26 cellular contexts compared by ENCODE assay signal in genomic region chr17:79617740-79618382, GRCh38. TPM values are rescaled to one million over a fixed set of nuclear protein-coding genes. Genes with fewer than 3 reads are reported as not detected.
DNase-seq lines count a peak whose midpoint lies in the region; ATAC-seq, FAIRE-seq and TF ChIP-seq lines count a peak whose summit lies in the region.
"Had no signal": no experiment of that assay in that cellular context is flagged by ENCODE, and none has a peak within 500 bp of the region (broad histone marks: within the 10 kb centered on the region; RNA-seq: fewer than 3 reads in every experiment).

No MANE protein-coding gene starts in this region.

- H3K4me3 ChIP-seq in BE2C (ENCODE audit: low read depth, low read length) (no peak overlapping the region), WERI-Rb-1 (ENCODE audit: low read depth, low read length) (no peak overlapping the region), kidney (ENCODE audit: low read length in 2 of 2) (no peak overlapping the region)
- H3K4me3 ChIP-seq: thyroid gland had no signal

- no peak overlapping the region for H3K9ac ChIP-seq in kidney (ENCODE audit: low read length in 2 of 2)

- TF ChIP-seq CTCF in BE2C (IDR thresholded peaks at IDR 0.05; ENCODE audit: low read depth, low read length), result no peak
- TF ChIP-seq CTCF in WERI-Rb-1 (IDR thresholded peaks at IDR 0.05; ENCODE audit: low read depth, low read length), result no peak
- TF ChIP-seq CTCF in kidney (IDR thresholded peaks at IDR 0.05; ENCODE audit: borderline replicate concordance, extremely low read depth, insufficient read depth), result no peak
- no peak for TF ChIP-seq CTCF in osteocyte (IDR thresholded peaks at IDR 0.05)

- no peak overlapping the region for H3K4me3 Mint-ChIP-seq in osteocyte (ENCODE audit: unreplicated experiment)
- H3K4me3 Mint-ChIP-seq in activated T-cell treated with anti-CD3 and anti-CD28 coated beads, Interleukin-2, amount 50 U/mL, for 4 hours, result no peak overlapping the region
- H3K4me3 Mint-ChIP-seq: activated CD4-positive, alpha-beta T cell treated with anti-CD3 and anti-CD28 coated beads, Interleukin-2, amount 10 ng/mL, durations not matched to agents 7 days and 5 days; CD4-positive, alpha-beta memory T cell; central memory CD8-positive, alpha-beta T cell; HFFc6; mesothelial cell of epicardium; stimulated activated naive B cell treated with anti-CD40 and anti-IgM and Interleukin-4, amounts not matched to agents 10 μg/mL and 1 μg/mL and 100 μg/mL, for 72 hours had no signal

- H3K36me3 ChIP-seq in BE2C, result no peaks in the 10 kb centered on the region
- no peaks in the 10 kb centered on the region for H3K36me3 ChIP-seq in WERI-Rb-1
- H3K36me3 ChIP-seq in kidney (ENCODE audit: control insufficient read depth in 1 of 2, insufficient read depth in 2 of 2, low read length in 2 of 2), result no peaks in the 10 kb centered on the region
- H3K36me3 ChIP-seq: neutrophil, thyroid gland had no signal

- no peaks in the 10 kb centered on the region for H3K9me3 Mint-ChIP-seq in osteocyte (ENCODE audit: unreplicated experiment)
- no peaks in the 10 kb centered on the region for H3K9me3 Mint-ChIP-seq in activated T-cell treated with anti-CD3 and anti-CD28 coated beads, Interleukin-2, amount 50 U/mL, for 4 hours
- H3K9me3 Mint-ChIP-seq: central memory CD8-positive, alpha-beta T cell; mesothelial cell of epicardium had no signal

- H3K4me1 Mint-ChIP-seq in osteocyte (ENCODE audit: unreplicated experiment), result no peaks in the 10 kb centered on the region
- H3K4me1 Mint-ChIP-seq in activated T-cell treated with anti-CD3 and anti-CD28 coated beads, Interleukin-2, amount 50 U/mL, for 4 hours (ENCODE audit: low read depth), result no peaks in the 10 kb centered on the region
- H3K4me1 Mint-ChIP-seq: activated CD4-positive, alpha-beta T cell treated with anti-CD3 and anti-CD28 coated beads, Interleukin-2, amount 10 ng/mL, durations not matched to agents 7 days and 5 days; CD4-positive, alpha-beta memory T cell; central memory CD8-positive, alpha-beta T cell; mesothelial cell of epicardium; stimulated activated naive B cell treated with anti-CD40 and anti-IgM and Interleukin-4, amounts not matched to agents 10 μg/mL and 1 μg/mL and 100 μg/mL, for 72 hours had no signal

- H3K27ac ChIP-seq in WERI-Rb-1 (no peak overlapping the region), kidney (ENCODE audit: low read depth in 2 of 2, low read length in 2 of 2) (no peak overlapping the region)
- H3K27ac ChIP-seq: neutrophil, thyroid gland had no signal

- no peaks in the 10 kb centered on the region for H3K36me3 Mint-ChIP-seq in osteocyte (ENCODE audit: unreplicated experiment)
- no peaks in the 10 kb centered on the region for H3K36me3 Mint-ChIP-seq in activated T-cell treated with anti-CD3 and anti-CD28 coated beads, Interleukin-2, amount 50 U/mL, for 4 hours (ENCODE audit: insufficient read depth)
- H3K36me3 Mint-ChIP-seq: CD4-positive, alpha-beta memory T cell; mesothelial cell of epicardium; stimulated activated naive B cell treated with anti-CD40 and anti-IgM and Interleukin-4, amounts not matched to agents 10 μg/mL and 1 μg/mL and 100 μg/mL, for 72 hours had no signal

- H3K27me3 Mint-ChIP-seq in osteocyte (ENCODE audit: unreplicated experiment), result peaks cover 50% of the 10 kb centered on the region
- peaks cover 43% of the 10 kb centered on the region for H3K27me3 Mint-ChIP-seq in activated T-cell treated with anti-CD3 and anti-CD28 coated beads, Interleukin-2, amount 50 U/mL, for 4 hours (ENCODE audit: low read depth)

- H3K27ac Mint-ChIP-seq in osteocyte (ENCODE audit: unreplicated experiment), result no peak overlapping the region
- H3K27ac Mint-ChIP-seq: activated CD4-positive, alpha-beta T cell treated with anti-CD3 and anti-CD28 coated beads, Interleukin-2, amount 10 ng/mL, durations not matched to agents 7 days and 5 days; activated T-helper 2 cell treated with anti-CD3 and anti-CD28 coated beads, Interferon-gamma antibody, Interleukin-2, Interleukin-4, amounts not matched to agents 10 μg/mL and 5 μg/mL and 100 μg/mL, durations not matched to agents 14 hours and 24 hours and 36 hours; HFFc6; mesothelial cell of epicardium; stimulated activated naive B cell treated with anti-CD40 and anti-IgM and Interleukin-4, amounts not matched to agents 10 μg/mL and 1 μg/mL and 100 μg/mL, for 72 hours had no signal

- no peak for ATAC-seq in activated T-cell treated with anti-CD3 and anti-CD28 coated beads, Interleukin-2, amount 50 U/mL, for 4 hours
- ATAC-seq in GM18909 (IDR thresholded peaks at IDR 0.05; ENCODE audit: poor library complexity, unreplicated experiment), result no peak
- ATAC-seq: esophagus mucosa; stimulated activated naive B cell treated with anti-CD40 and anti-IgM and Interleukin-4, amounts not matched to agents 10 μg/mL and 1 μg/mL and 100 μg/mL, for 72 hours had no signal

- intact Hi-C loops in kidney (cut with DNase I), result no loop called here

- DNase-seq in BE2C (peak; percentile 6), WERI-Rb-1 (peak; percentile 6), kidney (peak; percentile 63), osteocyte (ENCODE audit: extremely low spot score, unreplicated experiment) (peak; percentile 73), OCI-M1 (lab: John Stamatoyannopoulos, UW) (no peak), NK-92 (lab: John Stamatoyannopoulos, UW; ENCODE audit: unreplicated experiment) (no peak)
- DNase-seq in activated T-cell treated with anti-CD3 and anti-CD28 coated beads, Interleukin-2, amount 50 U/mL, for 4 hours, result no peak
- DNase-seq: activated CD4-positive, alpha-beta T cell treated with anti-CD3 and anti-CD28 coated beads, Interleukin-2, amount 10 ng/mL, durations not matched to agents 7 days and 5 days; CD4-positive, alpha-beta memory T cell; DMS153; effector CD4-positive, alpha-beta T cell; HFFc6; NCI-H2171; NCI-H748 treated with DMSO at 0.1 percent for 48 hours; SHP77; stimulated activated CD4-positive, alpha-beta T cell treated with anti-CD3 and anti-CD28 coated beads, Interleukin-1b, Interleukin-23, amount 100 ng/mL, for 48 hours; stimulated activated naive B cell treated with anti-CD40 and anti-IgM and Interleukin-4, amounts not matched to agents 10 μg/mL and 1 μg/mL and 100 μg/mL, for 72 hours; thyroid gland had no signal

- H3K9me3 ChIP-seq in BE2C, result no peaks in the 10 kb centered on the region
- peaks cover 3% of the 10 kb centered on the region for H3K9me3 ChIP-seq in WERI-Rb-1 (ENCODE audit: severe bottlenecking)
- H3K9me3 ChIP-seq in kidney (ENCODE audit: control insufficient read depth in 1 of 2, low read length in 2 of 2), result no peaks in the 10 kb centered on the region
- H3K9me3 ChIP-seq: neutrophil, thyroid gland had no signal

- H3K27me3 ChIP-seq in BE2C (peaks cover 78% of the 10 kb centered on the region), WERI-Rb-1 (ENCODE audit: insufficient read depth, low read depth, severe bottlenecking) (no peaks in the 10 kb centered on the region)
- H3K27me3 ChIP-seq: thyroid gland had no signal

- no peak for FAIRE-seq in kidney (lab: Jason Lieb, UNC)
- FAIRE-seq: frontal cortex, G401.6 had no signal

- no peaks in the 10 kb centered on the region for H3K4me1 ChIP-seq in BE2C
- no peaks in the 10 kb centered on the region for H3K4me1 ChIP-seq in kidney (ENCODE audit: control insufficient read depth in 1 of 2, insufficient read depth in 1 of 2, low read depth in 1 of 2, low read length in 2 of 2)
- H3K4me1 ChIP-seq: thyroid gland had no signal

RNA-seq across cellular contexts. Expression of gene RBFOX3, which starts 7.0 kb away (rescaled TPM):
- 0.25 TPM for polyA plus RNA-seq in BE2C (2012; ENCODE audit: insufficient read depth, insufficient read length, low read depth)
- not detected for total RNA-seq in kidney
- not detected for polyA plus RNA-seq in kidney (ENCODE audit: insufficient read depth, low read depth, low replicate concordance)
- total RNA-seq in osteocyte, result not detected in 2 replicates
- total RNA-seq in activated T-cell treated with anti-CD3 and anti-CD28 coated beads, Interleukin-2, amount 50 U/mL, for 4 hours, result not detected
- total RNA-seq: activated CD4-positive, alpha-beta T cell treated with anti-CD3 and anti-CD28 coated beads, Interleukin-2, amount 10 ng/mL, durations not matched to agents 7 days and 5 days; activated T-helper 2 cell treated with anti-CD3 and anti-CD28 coated beads, Interferon-gamma antibody, Interleukin-2, Interleukin-4, amounts not matched to agents 10 μg/mL and 5 μg/mL and 100 μg/mL, durations not matched to agents 14 hours and 24 hours and 36 hours; CD4-positive, alpha-beta memory T cell; HFFc6; thyroid gland had no signal

Comparison
In these comparisons a context has a peak if more than half of its experiments do, and no peak if none do; other contexts are left out.
1. DNase-seq: peak in BE2C (single experiment), WERI-Rb-1 (single experiment), kidney (single experiment) and osteocyte (single experiment); none in activated T-cell treated with anti-CD3 and anti-CD28 coated beads, Interleukin-2, amount 50 U/mL, for 4 hours (single experiment), OCI-M1 (single experiment) and NK-92 (single experiment).